8 cellular contexts compared by ENCODE assay signal in genomic region chr20:407953-408842, GRCh38. TPM values are rescaled to one million over a fixed set of nuclear protein-coding genes. Genes with fewer than 3 reads are reported as not detected.
DNase-seq lines count a peak whose midpoint lies in the region; ATAC-seq, FAIRE-seq and TF ChIP-seq lines count a peak whose summit lies in the region.

RBCK1 (plus strand) TSS chr20:408299; CDS start chr20:408758, 459 bp downstream.

- no peaks in the 10 kb centered on the region for H3K27me3 Mint-ChIP-seq in astrocyte (ENCODE audit: low read depth, unreplicated experiment)

- no peaks in the 10 kb centered on the region for H3K9me3 ChIP-seq in astrocyte (ENCODE audit: insufficient read depth, low read depth, low read length)
- no peaks in the 10 kb centered on the region for H3K9me3 ChIP-seq in hepatocyte (ENCODE audit: low read depth)

- H3K27me3 ChIP-seq in astrocyte (ENCODE audit: insufficient read depth, low read length) (no peaks in the 10 kb centered on the region), hepatocyte (no peaks in the 10 kb centered on the region)

- DNase-seq in NCI-H146 treated with DMSO at 0.1 percent for 48 hours (lab: John Stamatoyannopoulos, UW; ENCODE audit: unreplicated experiment) (peak; percentile 68), T-helper 9 cell (peak; percentile 84), astrocyte (ENCODE audit: low read depth) (peak; percentile 54), hepatocyte (ENCODE audit: low spot score) (peak; percentile 92), retinal pigment epithelial cell (ENCODE audit: low read depth) (peak; percentile 18), OCI-M2 (lab: John Stamatoyannopoulos, UW; ENCODE audit: unreplicated experiment) (no peak)

- peak within 1 kb of the TSS; percentile 91 for H3K4me2 ChIP-seq in astrocyte (ENCODE audit: low read length)
- H3K4me2 ChIP-seq in hepatocyte = peak within 1 kb of the TSS; percentile 97

- peaks cover 13% of the 10 kb centered on the region for H3K4me1 ChIP-seq in astrocyte (ENCODE audit: insufficient read depth, low read length)
- peaks cover 16% of the 10 kb centered on the region for H3K4me1 ChIP-seq in hepatocyte (ENCODE audit: insufficient read depth)

- TF ChIP-seq CTCF in astrocyte (IDR thresholded peaks at IDR 0.05; ENCODE audit: insufficient read depth, low read depth, low read length) (no peak), hepatocyte (IDR thresholded peaks at IDR 0.05; ENCODE audit: poor library complexity) (no peak), retinal pigment epithelial cell (conservative IDR thresholded peaks at IDR 0.05; ENCODE audit: low read depth, low read length) (no peak)

- H4K20me1 ChIP-seq in astrocyte (ENCODE audit: insufficient read depth, low read length) = peaks cover 20% of the 10 kb centered on the region
- peaks cover 5% of the 10 kb centered on the region for H4K20me1 ChIP-seq in hepatocyte (ENCODE audit: insufficient read depth, poor library complexity, severe bottlenecking)

- ATAC-seq in GM18505 (IDR thresholded peaks at IDR 0.05; ENCODE audit: unreplicated experiment) (peak; percentile 63), HG02884 (IDR thresholded peaks at IDR 0.05; ENCODE audit: unreplicated experiment) (peak; percentile 75)

- peaks cover 27% of the 10 kb centered on the region for H3K36me3 Mint-ChIP-seq in astrocyte (ENCODE audit: low read depth, unreplicated experiment)

- H3K9me3 Mint-ChIP-seq in astrocyte (ENCODE audit: unreplicated experiment) = no peaks in the 10 kb centered on the region

- H3K4me3 Mint-ChIP-seq in astrocyte (ENCODE audit: unreplicated experiment) = peak within 1 kb of the TSS; percentile 97

- H3K79me2 ChIP-seq in astrocyte (ENCODE audit: insufficient read depth, low read length) = peaks cover 41% of the 10 kb centered on the region
- H3K79me2 ChIP-seq in hepatocyte = peaks cover 48% of the 10 kb centered on the region

- WGBS in hepatocyte (ENCODE audit: low lambda C conversion rate, missing lambda C conversion rate) = under 1% methylated on average over 39 of the region's 87 CpGs

- H3K27ac ChIP-seq in astrocyte (ENCODE audit: low read depth, low read length) = peak within 1 kb of the TSS; percentile 72
- peak within 1 kb of the TSS; percentile 99 for H3K27ac ChIP-seq in hepatocyte

- peak within 1 kb of the TSS; percentile 94 for H2AFZ ChIP-seq in astrocyte (ENCODE audit: low read depth, low read length)
- H2AFZ ChIP-seq in hepatocyte = peak within 1 kb of the TSS; percentile 76

- peak; percentile 70 for TF ChIP-seq POLR2A in GM18505 (IDR thresholded peaks at IDR 0.05; ENCODE audit: borderline replicate concordance, extremely low read depth, insufficient read depth, insufficient read length)

- FAIRE-seq in astrocyte (lab: Jason Lieb, UNC) = no peak

- peak within 1 kb of the TSS; percentile 97 for H3K27ac Mint-ChIP-seq in astrocyte (ENCODE audit: unreplicated experiment)

- peaks cover 16% of the 10 kb centered on the region for H3K36me3 ChIP-seq in astrocyte (ENCODE audit: insufficient read depth, low read length)
- peaks cover 3% of the 10 kb centered on the region for H3K36me3 ChIP-seq in hepatocyte (replicated peaks; ENCODE audit: insufficient read depth, low read depth)

- H3K9ac ChIP-seq in astrocyte (ENCODE audit: low read length) = peak within 1 kb of the TSS; percentile 94

- H3K9me2 ChIP-seq in hepatocyte (replicated peaks; ENCODE audit: insufficient read depth) = no peaks in the 10 kb centered on the region

- peak within 1 kb of the TSS; percentile 96 for H3K4me3 ChIP-seq in astrocyte (ENCODE audit: insufficient read depth, low read depth, low read length)
- peak within 1 kb of the TSS; percentile 86 for H3K4me3 ChIP-seq in hepatocyte
- peak within 1 kb of the TSS; percentile 94 for H3K4me3 ChIP-seq in retinal pigment epithelial cell (ENCODE audit: low read length)

- H3K4me1 Mint-ChIP-seq in astrocyte (ENCODE audit: low read depth, unreplicated experiment) = peaks cover 19% of the 10 kb centered on the region

RNA-seq across cellular contexts. Expression of gene RBCK1, which starts in this region (rescaled TPM):
- total RNA-seq in astrocyte (124 and 138 TPM in 2 replicates), hepatocyte (56.8 and 76.4 TPM in 2 replicates)
- 80.8 and 90.1 TPM in 2 replicates for polyA plus RNA-seq in hepatocyte
